8 cellular contexts compared by ENCODE assay signal in the genomic region with DNA sequence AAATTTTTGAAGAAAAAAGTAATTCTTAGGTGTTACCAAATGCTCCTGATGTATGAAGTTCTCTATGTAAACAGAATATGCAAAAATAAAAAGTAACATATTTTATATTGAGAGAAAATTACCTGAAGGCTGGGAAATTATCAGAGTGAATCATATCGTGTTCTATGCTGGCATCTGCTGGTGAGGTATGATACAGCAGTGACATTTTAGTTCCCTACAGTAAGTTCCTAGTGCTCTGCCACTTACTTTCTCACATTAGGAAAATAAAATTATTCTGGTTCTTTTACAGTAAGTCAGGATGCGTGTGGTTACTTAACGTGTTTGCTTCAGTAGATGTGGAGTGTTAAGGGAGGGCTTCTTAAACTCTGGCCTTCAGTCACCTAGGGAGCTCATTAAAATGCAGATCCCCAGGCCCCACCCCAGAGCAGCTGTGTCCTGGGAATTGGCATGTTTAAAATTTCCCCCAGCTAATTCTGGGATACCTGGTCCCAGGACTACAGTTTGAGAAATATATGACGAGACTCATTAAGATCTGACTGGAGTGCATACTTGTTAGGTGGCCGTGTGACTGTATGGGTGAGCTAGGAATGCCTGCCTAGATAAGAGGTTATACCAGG. TPM values are rescaled to one million over a fixed set of nuclear protein-coding genes. Genes with fewer than 3 reads are reported as not detected.
DNase-seq lines count a peak whose midpoint lies in the region; ATAC-seq and TF ChIP-seq lines count a peak whose summit lies in the region.

No MANE protein-coding gene starts in this region.

- H3K9ac ChIP-seq in fibroblast of lung (ENCODE audit: insufficient read depth, low read length): no peak overlapping the region

- H2AFZ ChIP-seq in fibroblast of lung (ENCODE audit: low read length): no peak overlapping the region

- DNase-seq in SIG-M5 treated with dmso at 0.1 percent for 504 hours (lab: John Stamatoyannopoulos, UW; ENCODE audit: unreplicated experiment) (peak; percentile 53), SIG-M5 (lab: John Stamatoyannopoulos, UW) (no peak), HFFc6 (no peak), RPMI8226 (peak; percentile 38), fibroblast of lung (ENCODE audit: low read depth in 2 of 2) (peak; percentile 22 to 59), spleen (no peak)

- WGBS in spleen, 5 donors: 56 to 66% (median 61%) methylated on average over 5 of the region's 5 CpGs

- H3K27ac ChIP-seq in fibroblast of lung (ENCODE audit: insufficient read depth, low read length) (no peak overlapping the region), spleen (no peak overlapping the region)

- H3K9me3 Mint-ChIP-seq in HFFc6: no peaks in the 10 kb centered on the region

- H3K4me1 ChIP-seq in fibroblast of lung (ENCODE audit: control insufficient read depth, extremely low read depth, insufficient read depth, low read length): no peaks in the 10 kb centered on the region
- H3K4me1 ChIP-seq in spleen: peaks cover 6 to 42% (median 29%) of the 10 kb centered on the region in 6 donors

- no peaks in the 10 kb centered on the region for H4K20me1 ChIP-seq in fibroblast of lung (ENCODE audit: control insufficient read depth, extremely low read depth, insufficient read depth, low read length)

- no peak overlapping the region for H3K27ac Mint-ChIP-seq in HFFc6

- H3K4me3 Mint-ChIP-seq in HFFc6: no peak overlapping the region

- peaks cover 5% of the 10 kb centered on the region for H3K36me3 ChIP-seq in fibroblast of lung (ENCODE audit: control insufficient read depth, insufficient read depth, low read length)
- H3K36me3 ChIP-seq in spleen: peaks cover 0 to 49% (median 31%) of the 10 kb centered on the region in 6 donors

- ATAC-seq in HG03342 (IDR thresholded peaks at IDR 0.05; ENCODE audit: unreplicated experiment) (no peak), GM18867 (IDR thresholded peaks at IDR 0.05; ENCODE audit: unreplicated experiment) (no peak)

- no peaks in the 10 kb centered on the region for H3K79me2 ChIP-seq in fibroblast of lung (ENCODE audit: control insufficient read depth, insufficient read depth, low read length)

- H3K27me3 ChIP-seq in fibroblast of lung (ENCODE audit: control insufficient read depth, insufficient read depth, low read length): no peaks in the 10 kb centered on the region
- H3K27me3 ChIP-seq in spleen (replicated peaks in 1 of 7): no peaks in the 10 kb centered on the region

- no peak for TF ChIP-seq POLR2A in spleen (IDR thresholded peaks at IDR 0.05)

- H3K4me2 ChIP-seq in fibroblast of lung (ENCODE audit: extremely low read depth, insufficient read depth, low read length): no peak overlapping the region

- intact Hi-C loops in spleen (cut with DNase I; ENCODE audit: low total_unique reads): loop anchor here (5.0 to 10.0 kb wide), 2 partner anchors 99 to 143 kb away; no protein-coding TSS in a partner anchor

- H3K9me3 ChIP-seq in fibroblast of lung (ENCODE audit: control insufficient read depth, insufficient read depth, low read depth, low read length) (no peaks in the 10 kb centered on the region), spleen (no peaks in the 10 kb centered on the region)

- peaks cover 23% of the 10 kb centered on the region for H3K4me1 Mint-ChIP-seq in HFFc6 (ENCODE audit: low read depth)

- peaks cover 13% of the 10 kb centered on the region; the same call in 1 of the 2 replicates for H3K36me3 Mint-ChIP-seq in HFFc6 (ENCODE audit: low read depth)

- H3K4me3 ChIP-seq in fibroblast of lung (replicated peaks in 1 of 4; ENCODE audit: control extremely low read depth in 1 of 4, insufficient read depth in 1 of 4, low read depth in 3 of 4, low read length in 4 of 4) (no peak overlapping the region), spleen (no peak overlapping the region)

- TF ChIP-seq CTCF in HFFc6 (IDR thresholded peaks at IDR 0.05) (peak; percentile 82), fibroblast of lung (conservative IDR thresholded peaks at IDR 0.05 in 1 of 2, IDR thresholded peaks at IDR 0.05 in 1 of 2; ENCODE audit: low read depth in 1 of 2, low read length in 2 of 2) (peak; percentile 57 to 74), spleen (IDR thresholded peaks at IDR 0.05 in 8 of 11, conservative IDR thresholded peaks at IDR 0.05 in 3 of 11) (peak; percentile 40 to 72 (median 55))

- no peaks in the 10 kb centered on the region for H3K27me3 Mint-ChIP-seq in HFFc6 (ENCODE audit: insufficient read depth)

RNA-seq across cellular contexts. Expression of a gene that starts 3.2 kb away (rescaled TPM):
- total RNA-seq in HFFc6 (2021; fragmentation: NEBNext Ultra II Directional; extraction: Animal tissue kit (Norgen Biotek cat#: 25700)): 1 to 10 TPM; 3.2 to 4.3 (median 3.8) TPM
- 5.9 and 7.2 TPM in 2 replicates for total RNA-seq in fibroblast of lung
- polyA plus RNA-seq in fibroblast of lung: 4.4 and 4.9 TPM in 2 replicates
- polyA plus RNA-seq in fibroblast of lung (2012): 3.0 and 4.4 TPM in 2 replicates
- polyA minus RNA-seq in fibroblast of lung (ENCODE audit: low replicate concordance): 2.8 and 3.2 TPM in 2 replicates
- total RNA-seq in spleen: 10 to 100 TPM in 3 of 7 donors, 1 to 10 TPM in 4; 8.4 to 12.8 (median 9.6) TPM
- 10 to 100 TPM in 1 of 3 donors, 1 to 10 TPM in 2; 5.6 to 10.9 (median 9.4) TPM for polyA plus RNA-seq in spleen

RNA-seq across cellular contexts. Expression of a gene that starts 27.2 kb away (rescaled TPM):
- total RNA-seq in HFFc6 (2021; fragmentation: NEBNext Ultra II Directional; extraction: Animal tissue kit (Norgen Biotek cat#: 25700)): not detected
- not detected in 2 replicates for total RNA-seq in fibroblast of lung
- polyA plus RNA-seq in fibroblast of lung: not detected in 2 replicates
- not detected in 2 replicates for polyA plus RNA-seq in fibroblast of lung (2012)
- polyA minus RNA-seq in fibroblast of lung (ENCODE audit: low replicate concordance): not detected in 2 replicates
- total RNA-seq in spleen: not detected
- not detected for polyA plus RNA-seq in spleen

RNA-seq across cellular contexts. Expression of a gene that starts 54.0 kb away (rescaled TPM):
- total RNA-seq in HFFc6 (2021; fragmentation: NEBNext Ultra II Directional; extraction: Animal tissue kit (Norgen Biotek cat#: 25700)): not detected
- total RNA-seq in fibroblast of lung (under 0.01 TPM in 2 replicates), spleen (10 to 100 TPM; 35.7 to 66.0 (median 47.4) TPM)
- polyA plus RNA-seq in fibroblast of lung (not detected in 2 replicates), spleen (10 to 100 TPM; 16.0 to 35.0 (median 16.5) TPM)
- not detected in 2 replicates for polyA plus RNA-seq in fibroblast of lung (2012)
- not detected in 2 replicates for polyA minus RNA-seq in fibroblast of lung (ENCODE audit: low replicate concordance)

Comparison
In these comparisons a context has a peak if more than half of its experiments do, and no peak if none do; other contexts are left out.
1. DNase-seq: peak in SIG-M5 treated with dmso at 0.1 percent for 504 hours (single experiment), RPMI8226 (single experiment) and fibroblast of lung (2 of 2); none in SIG-M5 (single experiment), HFFc6 (single experiment) and spleen (single experiment).
2. RNA of a gene that starts 54.0 kb away (total RNA-seq): 35.7 to 66.0 TPM in spleen; not detected in HFFc6 and under 0.01 TPM in fibroblast of lung; every median in the first group is over 10 times any median in the second.
3. Peak in every context shown above with its lines, with median percentiles within 50 percentile points of each other: CTCF ChIP-seq.